In genomic region chr15:73648027-73648295, GRCh38 we compare ENCODE assay signal across 25 cellular contexts.
"Had no signal": no experiment of that assay in that cellular context is flagged by ENCODE, and none has a peak within 500 bp of the region (broad histone marks: within the 10 kb centered on the region; RNA-seq: fewer than 3 reads in every experiment).

No MANE protein-coding gene starts in this region.

- H3K9me3 ChIP-seq: adrenal gland, ascending aorta, gastrocnemius medialis, prostate gland, thyroid gland had no signal

- DNase-seq: activated CD8-positive, alpha-beta memory T cell treated with anti-CD3 and anti-CD28 coated beads for 24 hours; activated CD8-positive, alpha-beta memory T cell treated with anti-CD3 and anti-CD28 coated beads, Interleukin-2, amount 50 U/mL, for 4 hours; activated naive CD4-positive, alpha-beta T cell; activated T-cell treated with anti-CD3 and anti-CD28 coated beads, Interleukin-2, amount 50 U/mL, for 24 hours; adrenal gland; brain microvascular endothelial cell; central memory CD4-positive, alpha-beta T cell; dermis blood vessel endothelial cell; effector CD8-positive, alpha-beta T cell; gastrocnemius medialis; hypothalamus; left cardiac atrium; mesenchymal stem cell; naive B cell; spleen; stimulated activated CD4-positive, alpha-beta T cell treated with anti-CD3 and anti-CD28 coated beads, Interleukin-4, amount 100 ng/mL, for 1 hour; stimulated activated naive CD4-positive, alpha-beta T cell treated with Interleukin-2 at 50 U/mL for 16 hours; T-cell; thyroid gland had no signal

- ATAC-seq: activated T-helper 17 cell treated with anti-CD3 and anti-CD28 coated beads, Interleukin-2, amount 50 U/mL, for 72 hours; gastrocnemius medialis; left cardiac atrium; T-cell had no signal

- H3K4me1 ChIP-seq: adrenal gland, ascending aorta, gastrocnemius medialis, prostate gland, thyroid gland had no signal

- H3K4me3 ChIP-seq: adrenal gland, ascending aorta, gastrocnemius medialis, prostate gland, spleen, thyroid gland had no signal

- H3K27me3 ChIP-seq: adrenal gland, brain microvascular endothelial cell, thyroid gland had no signal

- H3K4me3 Mint-ChIP-seq: activated naive CD8-positive, alpha-beta T cell; activated T-cell treated with anti-CD3 and anti-CD28 coated beads, Interleukin-2, amount 50 U/mL, for 24 hours; activated T-helper 17 cell treated with anti-CD3 and anti-CD28 coated beads, Interleukin-2, amount 50 U/mL, for 72 hours; naive B cell; neural crest cell; T-cell; T-helper 2 cell treated with Interferon-gamma antibody and Interleukin-4, amounts not matched to agents 5 μg/mL and 100 μg/mL, for 36 hours had no signal

- H3K4me1 Mint-ChIP-seq: naive B cell, neural crest cell, T-cell had no signal

- H3K27ac ChIP-seq: adrenal gland, ascending aorta, brain microvascular endothelial cell, gastrocnemius medialis, prostate gland, spleen, thyroid gland had no signal

- H3K36me3 ChIP-seq: adrenal gland, ascending aorta, brain microvascular endothelial cell, gastrocnemius medialis, prostate gland, spleen, thyroid gland had no signal

- H3K36me3 Mint-ChIP-seq: activated naive CD8-positive, alpha-beta T cell; T-cell had no signal

- H3K9me3 Mint-ChIP-seq: activated T-cell treated with anti-CD3 and anti-CD28 coated beads, Interleukin-2, amount 50 U/mL, for 24 hours; neural crest cell; T-cell had no signal

- H3K27ac Mint-ChIP-seq: activated naive CD8-positive, alpha-beta T cell; activated T-cell treated with anti-CD3 and anti-CD28 coated beads, Interleukin-2, amount 50 U/mL, for 24 hours; activated T-helper 17 cell treated with anti-CD3 and anti-CD28 coated beads, Interleukin-2, amount 50 U/mL, for 72 hours; naive B cell; T-cell; T-helper 2 cell treated with Interferon-gamma antibody and Interleukin-4, amounts not matched to agents 5 μg/mL and 100 μg/mL, for 36 hours had no signal
